ENCODE assay signal across 7 cellular contexts in the genomic region with DNA sequence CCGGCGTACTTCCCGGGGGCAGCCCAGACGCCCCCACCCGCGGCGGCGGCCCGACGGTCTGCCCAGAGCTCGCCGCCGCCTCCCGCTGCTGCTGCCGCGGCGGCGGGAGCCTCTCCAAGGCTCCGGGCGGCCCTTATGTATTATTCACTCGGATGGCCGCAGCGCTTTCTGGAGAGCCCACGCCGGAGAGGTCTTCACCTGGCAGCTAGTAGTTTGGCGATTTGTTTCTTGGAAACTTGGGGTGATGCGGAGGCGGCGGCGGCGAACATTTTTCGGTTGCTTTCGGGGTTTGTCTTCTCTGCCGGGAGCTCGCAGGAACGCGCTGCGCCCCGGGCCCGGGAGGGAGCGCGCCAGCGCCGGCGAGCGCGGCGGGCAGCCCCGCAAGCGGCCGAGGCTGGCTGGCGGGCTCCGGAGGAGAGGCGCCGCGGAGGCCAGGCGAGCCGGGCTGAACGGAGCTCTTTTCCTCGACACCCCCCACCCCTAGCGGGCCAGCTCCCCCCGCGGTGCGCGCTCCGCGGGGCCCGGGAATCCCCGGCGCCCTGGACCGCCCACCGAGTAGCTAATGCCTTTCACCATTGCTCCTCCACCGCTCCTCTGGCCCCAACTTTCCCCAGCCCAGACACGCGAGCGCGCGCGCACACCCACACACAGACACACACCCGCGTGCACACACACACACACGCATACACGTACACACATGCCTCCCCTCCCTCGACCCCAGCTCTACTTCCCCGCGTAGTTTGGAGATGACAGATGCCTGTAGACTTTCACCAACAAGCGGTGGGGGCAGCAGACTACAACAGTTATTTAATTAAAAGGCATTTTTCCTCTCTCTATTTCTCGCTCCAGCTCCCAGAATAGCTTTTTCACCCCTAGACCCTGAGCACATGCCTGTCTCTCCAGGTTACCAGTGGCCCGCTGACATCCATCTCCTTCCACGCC.
DNase-seq lines count a peak whose midpoint lies in the region; ATAC-seq and TF ChIP-seq lines count a peak whose summit lies in the region.

No MANE protein-coding gene starts in this region.

- H3K27ac Mint-ChIP-seq in activated naive CD4-positive, alpha-beta T cell treated with anti-CD3 and anti-CD28 coated beads for 36 hours = peak overlapping the region; percentile 15
- H3K27ac Mint-ChIP-seq in osteocyte (ENCODE audit: unreplicated experiment) = peak overlapping the region; percentile 82

- DNase-seq in GM12865 (ENCODE audit: low read depth) (peak; percentile 21), NB4 (ENCODE audit: low read depth) (peak; percentile 23), glomerular visceral epithelial cell (ENCODE audit: extremely low spot score) (peak; percentile 30), osteocyte (ENCODE audit: extremely low spot score, unreplicated experiment) (no peak)
- peak; percentile 30 for DNase-seq in activated naive CD4-positive, alpha-beta T cell treated with anti-CD3 and anti-CD28 coated beads for 36 hours

- peaks cover 60% of the 10 kb centered on the region for H3K27me3 Mint-ChIP-seq in activated naive CD4-positive, alpha-beta T cell treated with anti-CD3 and anti-CD28 coated beads for 36 hours (ENCODE audit: low read depth)
- H3K27me3 Mint-ChIP-seq in osteocyte (ENCODE audit: unreplicated experiment) = peaks cover 24% of the 10 kb centered on the region

- H3K4me3 ChIP-seq in GM12865 (ENCODE audit: low read depth, low read length) = peak overlapping the region; percentile 34
- no peak overlapping the region for H3K4me3 ChIP-seq in NB4 (ENCODE audit: low read depth, low read length)

- peaks cover 29% of the 10 kb centered on the region for H3K4me1 Mint-ChIP-seq in activated naive CD4-positive, alpha-beta T cell treated with anti-CD3 and anti-CD28 coated beads for 36 hours (ENCODE audit: low read depth)
- peaks cover 22% of the 10 kb centered on the region for H3K4me1 Mint-ChIP-seq in osteocyte (ENCODE audit: unreplicated experiment)

- ATAC-seq in GM21717 (IDR thresholded peaks at IDR 0.05; ENCODE audit: unreplicated experiment) (no peak), esophagus mucosa (no peak)

- no peaks in the 10 kb centered on the region for H3K9me3 Mint-ChIP-seq in activated naive CD4-positive, alpha-beta T cell treated with anti-CD3 and anti-CD28 coated beads for 36 hours
- H3K9me3 Mint-ChIP-seq in osteocyte (ENCODE audit: unreplicated experiment) = no peaks in the 10 kb centered on the region

- intact Hi-C loops in activated naive CD4-positive, alpha-beta T cell treated with anti-CD3 and anti-CD28 coated beads for 36 hours (cut with micrococcal nuclease) = loop anchor here (1.0 to 5.0 kb wide), 4 partner anchors 113 to 1139 kb away; partner anchors contain the start of genes DHX15 and ZCCHC4

- no peaks in the 10 kb centered on the region for H3K36me3 Mint-ChIP-seq in activated naive CD4-positive, alpha-beta T cell treated with anti-CD3 and anti-CD28 coated beads for 36 hours (ENCODE audit: low read depth)
- H3K36me3 Mint-ChIP-seq in osteocyte (ENCODE audit: unreplicated experiment) = no peaks in the 10 kb centered on the region

- H3K4me3 Mint-ChIP-seq in activated naive CD4-positive, alpha-beta T cell treated with anti-CD3 and anti-CD28 coated beads for 36 hours = peak overlapping the region; percentile 83
- peak overlapping the region; percentile 96 for H3K4me3 Mint-ChIP-seq in osteocyte (ENCODE audit: unreplicated experiment)

- TF ChIP-seq POLR2A in NB4 (IDR thresholded peaks at IDR 0.05; ENCODE audit: extremely low read depth, insufficient read length) = no peak

- TF ChIP-seq CTCF in GM12865 (IDR thresholded peaks at IDR 0.05; ENCODE audit: insufficient read depth, low read depth, low read length, missing control alignments) (no peak), NB4 (IDR thresholded peaks at IDR 0.05; ENCODE audit: low read depth, low read length) (no peak), osteocyte (IDR thresholded peaks at IDR 0.05) (no peak)

- CTCF ChIA-PET in activated naive CD4-positive, alpha-beta T cell treated with anti-CD3 and anti-CD28 coated beads for 36 hours (lab: Charles Lee) = interaction anchor here (0.7 to 1.9 kb wide), 5 partner anchors 10 to 681 kb away, joined by 3 to 6 read pairs (median 3); no protein-coding TSS in a partner anchor
